Comparison of ENCODE assay signal across 1 cellular context in genomic region chr22:20918663-20919220, GRCh38.
TF ChIP-seq lines count a peak whose summit lies in the region.

No MANE protein-coding gene starts in this region.

TF ChIP-seq in GM12878, 131 proteins besides CTCF, POLR2A, EP300 and RAD21 (continued from another document):
- TF ChIP-seq PBX3 (IDR thresholded peaks at IDR 0.05; ENCODE audit: insufficient replicate concordance, low read depth, low read length) (no peak), SMAD5 (IDR thresholded peaks at IDR 0.05; ENCODE audit: low read depth) (no peak), CREB1 (IDR thresholded peaks at IDR 0.05; ENCODE audit: low read depth) (no peak), ZBTB11 (CRISPR knock-in tag; IDR thresholded peaks at IDR 0.05) (no peak), HDAC2 (IDR thresholded peaks at IDR 0.05) (no peak), ZSCAN29 (IDR thresholded peaks at IDR 0.05) (no peak), MLLT1 (IDR thresholded peaks at IDR 0.05) (no peak), ZNF207 (IDR thresholded peaks at IDR 0.05; ENCODE audit: borderline replicate concordance) (no peak), SRF (IDR thresholded peaks at IDR 0.05; ENCODE audit: low read depth in 2 of 2, low read length in 2 of 2) (no peak), ZNF24 (IDR thresholded peaks at IDR 0.05) (no peak), BHLHE40 (IDR thresholded peaks at IDR 0.05; ENCODE audit: borderline replicate concordance in 1 of 2, low read depth in 2 of 2, low read length in 1 of 2) (no peak), NR2C1 (IDR thresholded peaks at IDR 0.05) (no peak), CEBPB (IDR thresholded peaks at IDR 0.05; ENCODE audit: borderline replicate concordance in 1 of 2, low read depth in 2 of 2, low read length in 2 of 2) (no peak), NFYA (IDR thresholded peaks at IDR 0.05; ENCODE audit: borderline replicate concordance, low read depth, low read length) (no peak), ZBTB4 (CRISPR knock-in tag; IDR thresholded peaks at IDR 0.05) (no peak), E2F8 (IDR thresholded peaks at IDR 0.05; ENCODE audit: low read depth, partially characterized antibody) (no peak), TCF7 (IDR thresholded peaks at IDR 0.05; ENCODE audit: borderline replicate concordance) (no peak), SPI1 (IDR thresholded peaks at IDR 0.05; ENCODE audit: borderline replicate concordance, insufficient read depth, low read depth, low read length) (no peak)
